In the genomic region with DNA sequence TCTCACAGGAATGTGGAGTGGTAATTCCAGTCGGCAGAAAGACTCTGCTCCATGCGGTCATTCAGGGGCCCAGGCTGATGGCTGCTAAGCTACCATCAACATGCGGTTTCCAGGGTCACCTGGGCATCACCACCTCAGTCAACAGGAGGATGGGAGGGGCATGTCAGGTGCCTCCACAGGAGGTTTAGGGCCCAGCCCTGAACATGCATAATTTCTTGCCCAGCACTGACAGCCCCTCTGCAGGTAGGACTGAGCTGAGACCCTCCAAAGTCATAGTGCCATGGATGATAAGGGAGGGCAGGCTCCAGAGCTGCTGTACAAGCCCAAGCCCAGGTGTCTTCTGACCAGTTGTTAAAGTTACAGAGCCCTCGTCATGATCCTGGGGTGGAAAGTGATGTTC, we compare ENCODE assay signal across 28 cellular contexts.
"Had no signal": no experiment of that assay in that cellular context is flagged by ENCODE, and none has a peak within 500 bp of the region (broad histone marks: within the 10 kb centered on the region; RNA-seq: fewer than 3 reads in every experiment).

No MANE protein-coding gene starts in this region.

- H3K36me3 ChIP-seq: breast epithelium, cardiac muscle cell, esophagus squamous epithelium, gastroesophageal sphincter, WERI-Rb-1 had no signal

- H3K27ac ChIP-seq: breast epithelium, cardiac muscle cell, coronary artery, dorsolateral prefrontal cortex, epithelial cell of prostate, esophagus squamous epithelium, gastroesophageal sphincter, WERI-Rb-1 had no signal

- DNase-seq: activated B cell treated with CpG ODN at 0.5 μM for 24 hours; activated CD4-positive, alpha-beta T cell treated with anti-CD3 and anti-CD28 coated beads for 48 hours; activated CD4-positive, alpha-beta T cell treated with anti-CD3 and anti-CD28 coated beads, Interleukin-2, amount 50 U/mL, for 1 hour; activated CD4-positive, alpha-beta T cell treated with anti-CD3 and anti-CD28 coated beads, Interleukin-2, amount 50 U/mL, for 48 hours; activated CD8-positive, alpha-beta T cell treated with anti-CD3 and anti-CD28 coated beads for 36 hours; activated effector memory CD4-positive, alpha-beta T cell treated with Interleukin-2 at 50 U/mL for 16 hours; activated gamma-delta T cell treated with Interleukin-2 at 50 U/mL for 16 hours; activated naive CD4-positive, alpha-beta T cell treated with anti-CD3 and anti-CD28 coated beads, Interleukin-2, amount 50 U/mL, for 16 hours; activated naive CD4-positive, alpha-beta T cell treated with Interleukin-2 at 50 U/mL for 16 hours; activated T-cell treated with anti-CD3 and anti-CD28 coated beads, Interleukin-2, amount 50 U/mL, for 4 hours; amygdala; aorta; dorsolateral prefrontal cortex; effector CD4-positive, alpha-beta T cell; effector memory CD8-positive, alpha-beta T cell; esophagus squamous epithelium; foreskin melanocyte; T-helper 1 cell; T-helper 17 cell; T1000; WERI-Rb-1 had no signal

- H3K4me3 ChIP-seq: breast epithelium, cardiac muscle cell, coronary artery, dorsolateral prefrontal cortex, esophagus squamous epithelium, gastroesophageal sphincter had no signal

- H3K4me1 ChIP-seq: breast epithelium, esophagus squamous epithelium, gastroesophageal sphincter had no signal

- H3K9me3 ChIP-seq: esophagus squamous epithelium had no signal

- ATAC-seq: activated CD4-positive, CD25-positive, alpha-beta regulatory T cell treated with anti-CD3 and anti-CD28 coated beads, Interleukin-2, amount 50 U/mL, for 24 hours; activated CD8-positive, alpha-beta T cell treated with anti-CD3 and anti-CD28 coated beads for 36 hours; activated T-cell treated with anti-CD3 and anti-CD28 coated beads, Interleukin-2, amount 50 U/mL, for 4 hours; activated T-helper 17 cell treated with anti-CD3 and anti-CD28 coated beads, Interleukin-2, amount 50 U/mL, for 72 hours; effector memory CD8-positive, alpha-beta T cell; gastroesophageal sphincter; T-helper 17 cell had no signal

- H3K27me3 ChIP-seq: cardiac muscle cell had no signal
